26 cellular contexts compared by ENCODE assay signal in genomic region chr13:75091185-75091584, GRCh38.
"Had no signal": no experiment of that assay in that cellular context is flagged by ENCODE, and none has a peak within 500 bp of the region (broad histone marks: within the 10 kb centered on the region; RNA-seq: fewer than 3 reads in every experiment).

No MANE protein-coding gene starts in this region.

- H3K79me2 ChIP-seq: hepatocyte had no signal

- ATAC-seq: foreskin keratinocyte; gastroesophageal sphincter; heart left ventricle; left lobe of liver; naive thymus-derived CD4-positive, alpha-beta T cell had no signal

- H2AFZ ChIP-seq: hepatocyte had no signal

- H3K4me1 ChIP-seq: colonic mucosa, esophagus muscularis mucosa, foreskin keratinocyte, gastroesophageal sphincter, prostate gland, tibial nerve, upper lobe of left lung had no signal

- H3K27ac ChIP-seq: colonic mucosa, esophagus muscularis mucosa, foreskin keratinocyte, gastroesophageal sphincter, heart left ventricle, hepatocyte, prostate gland, skin epidermis, spleen, thoracic aorta, tibial nerve, upper lobe of left lung had no signal

- FAIRE-seq: endothelial cell of umbilical vein, kidney, urothelium cell line had no signal

- H3K27ac Mint-ChIP-seq: dendritic cell treated with granulocyte-macrophage colony-stimulating factor and Interleukin-4, amounts not matched to agents 40 ng/mL and 50 ng/mL, for 4 days; memory B cell; naive thymus-derived CD4-positive, alpha-beta T cell; stimulated activated naive B cell treated with anti-CD40 and anti-IgM and Interleukin-4, amounts not matched to agents 10 μg/mL and 1 μg/mL and 100 μg/mL, for 72 hours; stimulated activated naive CD8-positive, alpha-beta T cell treated with anti-CD3 and anti-CD28 coated beads, Interleukin-15, Interleukin-2, amounts not matched to agents 100 ng/mL and 50 ng/mL, for 24 hours had no signal

- DNase-seq: colonic mucosa; effector CD8-positive, alpha-beta T cell; foreskin keratinocyte; heart left ventricle; kidney; midbrain; naive thymus-derived CD4-positive, alpha-beta T cell; right cardiac atrium; spleen; stimulated activated naive B cell treated with anti-CD40 and anti-IgM and Interleukin-4, amounts not matched to agents 10 μg/mL and 1 μg/mL and 100 μg/mL, for 72 hours; upper lobe of left lung had no signal

- H3K4me1 Mint-ChIP-seq: memory B cell; stimulated activated naive B cell treated with anti-CD40 and anti-IgM and Interleukin-4, amounts not matched to agents 10 μg/mL and 1 μg/mL and 100 μg/mL, for 72 hours had no signal

- H3K36me3 Mint-ChIP-seq: memory B cell; naive thymus-derived CD4-positive, alpha-beta T cell; stimulated activated naive B cell treated with anti-CD40 and anti-IgM and Interleukin-4, amounts not matched to agents 10 μg/mL and 1 μg/mL and 100 μg/mL, for 72 hours had no signal

- H3K9me3 Mint-ChIP-seq: naive thymus-derived CD4-positive, alpha-beta T cell; stimulated activated naive CD8-positive, alpha-beta T cell treated with anti-CD3 and anti-CD28 coated beads, Interleukin-15, Interleukin-2, amounts not matched to agents 100 ng/mL and 50 ng/mL, for 24 hours had no signal

- H3K4me3 Mint-ChIP-seq: dendritic cell treated with granulocyte-macrophage colony-stimulating factor and Interleukin-4, amounts not matched to agents 40 ng/mL and 50 ng/mL, for 4 days; memory B cell; naive thymus-derived CD4-positive, alpha-beta T cell; nephron; stimulated activated naive B cell treated with anti-CD40 and anti-IgM and Interleukin-4, amounts not matched to agents 10 μg/mL and 1 μg/mL and 100 μg/mL, for 72 hours; stimulated activated naive CD8-positive, alpha-beta T cell treated with anti-CD3 and anti-CD28 coated beads, Interleukin-15, Interleukin-2, amounts not matched to agents 100 ng/mL and 50 ng/mL, for 24 hours had no signal

- H3K4me3 ChIP-seq: colonic mucosa, esophagus muscularis mucosa, gastroesophageal sphincter, heart left ventricle, hepatocyte, lung, prostate gland, skin epidermis, spleen, thoracic aorta, tibial nerve, upper lobe of left lung had no signal

- H3K27me3 ChIP-seq: colonic mucosa, esophagus muscularis mucosa, foreskin keratinocyte, gastroesophageal sphincter, heart left ventricle, hepatocyte, spleen, tibial nerve, upper lobe of left lung had no signal

- H3K9me3 ChIP-seq: colonic mucosa, esophagus muscularis mucosa, gastroesophageal sphincter, prostate gland, spleen, thoracic aorta, tibial nerve, upper lobe of left lung had no signal

- H3K4me2 ChIP-seq: hepatocyte had no signal

- H3K36me3 ChIP-seq: colonic mucosa, esophagus muscularis mucosa, gastroesophageal sphincter, heart left ventricle, prostate gland, spleen, thoracic aorta, tibial nerve, upper lobe of left lung had no signal

- H3K27me3 Mint-ChIP-seq: dendritic cell treated with granulocyte-macrophage colony-stimulating factor and Interleukin-4, amounts not matched to agents 40 ng/mL and 50 ng/mL, for 4 days; memory B cell; stimulated activated naive B cell treated with anti-CD40 and anti-IgM and Interleukin-4, amounts not matched to agents 10 μg/mL and 1 μg/mL and 100 μg/mL, for 72 hours had no signal
